In the genomic region with DNA sequence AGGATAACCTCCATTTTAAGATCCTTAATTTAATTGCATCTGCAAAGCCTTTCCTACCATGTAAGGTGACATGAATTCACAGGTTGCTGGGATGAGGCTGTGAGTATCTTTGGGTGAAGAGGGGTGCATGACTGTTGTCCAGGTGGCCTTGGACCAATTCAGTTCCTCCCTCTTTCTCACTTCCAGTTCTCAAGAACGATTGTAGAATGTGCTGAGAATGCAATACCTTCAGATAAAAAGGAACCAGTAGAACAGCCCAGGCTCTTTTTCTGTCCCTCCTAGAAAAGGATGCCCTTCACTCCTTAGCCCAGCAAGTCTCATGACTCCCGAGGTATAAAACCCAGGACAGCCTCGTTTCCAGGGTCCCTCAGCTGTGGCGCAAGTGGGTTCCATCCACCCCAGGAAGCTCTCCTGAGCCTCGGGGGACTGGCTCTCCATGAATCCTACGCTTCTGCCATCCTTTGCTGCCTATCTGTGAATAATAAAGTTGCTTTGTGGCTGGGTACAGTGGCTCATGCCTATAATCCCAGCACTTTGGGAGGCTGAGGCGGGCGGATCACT, we compare ENCODE assay signal across 23 cellular contexts.
"Had no signal": no experiment of that assay in that cellular context is flagged by ENCODE, and none has a peak within 500 bp of the region (broad histone marks: within the 10 kb centered on the region; RNA-seq: fewer than 3 reads in every experiment).

No MANE protein-coding gene starts in this region.

- H3K27ac ChIP-seq: ascending aorta had no signal

- DNase-seq: activated B cell treated with CpG ODN at 0.5 μM for 24 hours; activated CD4-positive, alpha-beta memory T cell treated with anti-CD3 and anti-CD28 coated beads for 36 hours; activated CD4-positive, alpha-beta T cell treated with anti-CD3 and anti-CD28 coated beads, Interleukin-2, amount 10 ng/mL, durations not matched to agents 7 days and 5 days; activated CD8-positive, alpha-beta memory T cell treated with anti-CD3 and anti-CD28 coated beads for 24 hours; activated effector memory CD4-positive, alpha-beta T cell treated with anti-CD3 and anti-CD28 coated beads, Interleukin-2, amount 50 U/mL, for 16 hours; activated naive CD4-positive, alpha-beta T cell treated with Interleukin-2 at 50 U/mL for 16 hours; activated naive CD8-positive, alpha-beta T cell treated with anti-CD3 and anti-CD28 coated beads, Interleukin-2, amount 50 U/mL, for 24 hours; activated T-cell treated with anti-CD3 and anti-CD28 coated beads, Interleukin-2, amount 50 U/mL, for 4 hours; amniotic stem cell; body of pancreas; Karpas-422; MM.1S; NCI-H1436 treated with DMSO at 0.1 percent for 48 hours; NCI-H187; NCI-H2081; NCI-H226; NCI-H526 treated with DMSO at 0.1 percent for 48 hours; SIG-M5; T-helper 17 cell; T-helper 9 cell had no signal

- H3K4me3 ChIP-seq: ascending aorta, body of pancreas had no signal

- H3K9me3 ChIP-seq: ascending aorta, body of pancreas had no signal

- H3K27me3 ChIP-seq: ascending aorta, body of pancreas had no signal

- H3K4me1 ChIP-seq: ascending aorta, body of pancreas had no signal

- FAIRE-seq: RCC 7860 had no signal

- H3K36me3 ChIP-seq: ascending aorta had no signal

- ATAC-seq: activated naive CD4-positive, alpha-beta T cell treated with anti-CD3 and anti-CD28 coated beads, Interleukin-2, amount 50 U/mL, for 72 hours; activated naive CD8-positive, alpha-beta T cell treated with anti-CD3 and anti-CD28 coated beads, Interleukin-2, amount 50 U/mL, for 24 hours; activated T-cell treated with anti-CD3 and anti-CD28 coated beads, Interleukin-2, amount 50 U/mL, for 4 hours; body of pancreas; T-helper 17 cell had no signal
